Comparison of ENCODE assay signal across 17 cellular contexts in genomic region chr3:51393096-51393495, GRCh38. TPM values are rescaled to one million over a fixed set of nuclear protein-coding genes. Genes with fewer than 3 reads are reported as not detected.
DNase-seq lines count a peak whose midpoint lies in the region; ATAC-seq, FAIRE-seq and TF ChIP-seq lines count a peak whose summit lies in the region.
"Had no signal": no experiment of that assay in that cellular context is flagged by ENCODE, and none has a peak within 500 bp of the region (broad histone marks: within the 10 kb centered on the region; RNA-seq: fewer than 3 reads in every experiment).

No MANE protein-coding gene starts in this region.

- no peak for TF ChIP-seq CTCF in HepG2 (CRISPR knock-in tag; IDR thresholded peaks at IDR 0.05)
- no peak for TF ChIP-seq CTCF in right lobe of liver (IDR thresholded peaks at IDR 0.05)
- no peak for TF ChIP-seq CTCF in WTC11 (IDR thresholded peaks at IDR 0.05)
- TF ChIP-seq CTCF in hepatocyte (IDR thresholded peaks at IDR 0.05; ENCODE audit: poor library complexity): no peak
- TF ChIP-seq CTCF in heart right ventricle (IDR thresholded peaks at IDR 0.05): no peak

- no peak for TF ChIP-seq RAD21 in HepG2 (CRISPR knock-in tag; IDR thresholded peaks at IDR 0.05)

- no peaks in the 10 kb centered on the region for H3K9me2 ChIP-seq in hepatocyte (replicated peaks; ENCODE audit: insufficient read depth)

- peak overlapping the region; percentile 76 for H3K4me3 Mint-ChIP-seq in WTC11
- peak overlapping the region; percentile 82 to 86 for H3K4me3 Mint-ChIP-seq in stimulated activated naive CD8-positive, alpha-beta T cell treated with anti-CD3 and anti-CD28 coated beads, Interleukin-15, amount 100 ng/mL, for 72 hours

- peaks cover 55% of the 10 kb centered on the region for H3K4me1 ChIP-seq in HepG2 (ENCODE audit: insufficient read depth, low read length)
- H3K4me1 ChIP-seq in right lobe of liver: peaks cover 0 to 37% (median 14%) of the 10 kb centered on the region in 4 donors
- peaks cover 43% of the 10 kb centered on the region for H3K4me1 ChIP-seq in hepatocyte (ENCODE audit: insufficient read depth)
- peaks cover 26 to 86% (median 80%) of the 10 kb centered on the region in 9 donors for H3K4me1 ChIP-seq in heart right ventricle

- POLR2A ChIA-PET in HepG2 (lab: Yijun Ruan, JAX): interaction anchor here (1.0 kb wide), 1 partner anchor 8 kb away, joined by 3 read pairs; the partner anchor contains the start of gene MANF
- POLR2A ChIA-PET in WTC11 (lab: Charles Lee): interaction anchor here (0.9 kb wide), 1 partner anchor 107 kb away, joined by 4 read pairs; the partner anchor contains the start of gene DCAF1

- CTCF ChIA-PET in HepG2 (lab: Yijun Ruan, JAX; ENCODE audit: low intra/inter-chr PET ratio, low total read pairs): no interaction called here
- CTCF ChIA-PET in WTC11 (lab: Charles Lee): interaction anchor here (0.9 kb wide), 1 partner anchor 42 kb away, joined by 3 read pairs; no protein-coding TSS in a partner anchor

- no peak overlapping the region; the same call in 1 of the 2 replicates for H3K27ac Mint-ChIP-seq in WTC11
- H3K27ac Mint-ChIP-seq in stimulated activated naive CD8-positive, alpha-beta T cell treated with anti-CD3 and anti-CD28 coated beads, Interleukin-15, amount 100 ng/mL, for 72 hours: peak overlapping the region; percentile 69 to 87

- H3K9me3 Mint-ChIP-seq in WTC11: no peaks in the 10 kb centered on the region
- H3K9me3 Mint-ChIP-seq in stimulated activated naive CD8-positive, alpha-beta T cell treated with anti-CD3 and anti-CD28 coated beads, Interleukin-15, amount 100 ng/mL, for 72 hours: no peaks in the 10 kb centered on the region

- no peak for ATAC-seq in HepG2
- no peak for ATAC-seq in right lobe of liver
- ATAC-seq in WTC11: no peak
- no peak for ATAC-seq in stimulated activated naive CD8-positive, alpha-beta T cell treated with anti-CD3 and anti-CD28 coated beads, Interleukin-15, amount 100 ng/mL, for 72 hours
- no peak for ATAC-seq in heart right ventricle
- ATAC-seq: activated CD4-positive, CD25-positive, alpha-beta regulatory T cell treated with anti-CD3 and anti-CD28 coated beads, Interleukin-2, amount 50 U/mL, for 24 hours; mucosa of descending colon had no signal

- TF ChIP-seq EP300 in HepG2 (IDR thresholded peaks at IDR 0.05; ENCODE audit: low read depth in 2 of 2, low read length in 2 of 2): no peak
- no peak for TF ChIP-seq EP300 in HepG2 (CRISPR knock-in tag; IDR thresholded peaks at IDR 0.05; ENCODE audit: borderline replicate concordance)

- H3K27ac ChIP-seq in HepG2 (ENCODE audit: extremely low read length, insufficient read depth, low read length) (no peak overlapping the region), right lobe of liver (no peak overlapping the region), hepatocyte (no peak overlapping the region), heart right ventricle (no peak overlapping the region)
- H3K27ac ChIP-seq: vagina had no signal

- peaks cover 62% of the 10 kb centered on the region for H3K36me3 Mint-ChIP-seq in WTC11

- H4K20me1 ChIP-seq in HepG2 (ENCODE audit: insufficient read depth, low read length): peaks cover 20% of the 10 kb centered on the region
- peaks cover 54% of the 10 kb centered on the region for H4K20me1 ChIP-seq in hepatocyte (ENCODE audit: insufficient read depth, poor library complexity, severe bottlenecking)

- H3K9ac ChIP-seq in HepG2 (ENCODE audit: insufficient read depth, low read depth, low read length): no peak overlapping the region

- 97% methylated on average over 21 of the region's 21 CpGs for WGBS in HepG2 (ENCODE audit: low lambda C conversion rate)
- no CpG with 5 or more reads among the region's 21 CpGs for whole genome bisulfite sequencing in right lobe of liver (ENCODE audit: insufficient coverage, low coverage, low lambda C conversion rate, missing lambda C conversion rate)
- 99% methylated on average over 21 of the region's 21 CpGs for WGBS in hepatocyte (ENCODE audit: low lambda C conversion rate, missing lambda C conversion rate)
- WGBS in heart right ventricle, 2 donors: 96 to 97% methylated on average over 21 of the region's 21 CpGs

- H3K79me2 ChIP-seq in HepG2 (ENCODE audit: insufficient read depth, low read length) (peaks cover 41% of the 10 kb centered on the region), hepatocyte (peaks cover 52% of the 10 kb centered on the region)

- no peak for DNase-seq in HepG2 (ENCODE audit: low spot score)
- no peak for DNase-seq in right lobe of liver
- no peak for DNase-seq in WTC11 (ENCODE audit: low spot score)
- DNase-seq in hepatocyte (ENCODE audit: low spot score): no peak
- DNase-seq in stimulated activated naive CD8-positive, alpha-beta T cell treated with anti-CD3 and anti-CD28 coated beads, Interleukin-15, amount 100 ng/mL, for 72 hours: no peak
- DNase-seq in NCI-H2227 treated with DMSO at 0.1 percent for 48 hours (lab: John Stamatoyannopoulos, UW): no peak
- no peak for DNase-seq in stimulated activated naive CD4-positive, alpha-beta T cell treated with Interleukin-2 at 50 U/mL for 16 hours (lab: John Stamatoyannopoulos, UW)
- no peak for DNase-seq in heart right ventricle
- DNase-seq: amniotic stem cell, NCI-H226, SIG-M5 had no signal

- intact Hi-C loops in HepG2 (cut with micrococcal nuclease; ENCODE audit: unreplicated experiment) (no loop called here), right lobe of liver (cut with DNase I) (loop anchor here (10.0 kb wide), 2 partner anchors 102 to 112 kb away; partner anchors contain the start of gene DCAF1 (in 1 of the 2)), heart right ventricle (cut with DNase I) (loop anchor here in 8 of 10 donors (5.0 to 10.0 kb wide), 5 partner anchors 104 to 292 kb away; partner anchors contain the start of genes TEX264 (in 3 of the 8) and DCAF1 (in 2 of the 8))

- peak overlapping the region; percentile 74; the same call in 1 of the 2 replicates for H3K4me2 ChIP-seq in HepG2 (ENCODE audit: low read depth, low read length)
- H3K4me2 ChIP-seq in hepatocyte: peak overlapping the region; percentile 98

- in situ Hi-C loops in HepG2 (cut with HindIII; ENCODE audit: extremely low pct_ligation_motif_present, low pct_unique_long_range_greater_than_20kb): no loop called here

- peaks cover 18 to 50% of the 10 kb centered on the region in 2 experiments for H3K36me3 ChIP-seq in HepG2 (replicated peaks in 1 of 2; ENCODE audit: control insufficient read depth in 1 of 2, insufficient read depth in 2 of 2, low read length in 2 of 2)
- H3K36me3 ChIP-seq in right lobe of liver: peaks cover 0 to 45% (median 24%) of the 10 kb centered on the region in 4 donors
- H3K36me3 ChIP-seq in hepatocyte (replicated peaks; ENCODE audit: insufficient read depth, low read depth): peaks cover 3% of the 10 kb centered on the region
- peaks cover 0 to 84% (median 37%) of the 10 kb centered on the region in 9 donors for H3K36me3 ChIP-seq in heart right ventricle

- H3K27me3 ChIP-seq in HepG2 (ENCODE audit: control insufficient read depth in 1 of 2, insufficient read depth in 2 of 2, low read length in 2 of 2) (no peaks in the 10 kb centered on the region), right lobe of liver (no peaks in the 10 kb centered on the region), hepatocyte (no peaks in the 10 kb centered on the region), heart right ventricle (no peaks in the 10 kb centered on the region)
- H3K27me3 ChIP-seq: vagina had no signal

- no peak for FAIRE-seq in HepG2 (lab: Jason Lieb, UNC)
- FAIRE-seq: endometrium, GM19239, H54 had no signal

- H2AFZ ChIP-seq in HepG2 (ENCODE audit: low read length) (no peak overlapping the region), hepatocyte (no peak overlapping the region)

- no peaks in the 10 kb centered on the region for H3K27me3 Mint-ChIP-seq in WTC11 (ENCODE audit: low read depth)
- H3K27me3 Mint-ChIP-seq in stimulated activated naive CD8-positive, alpha-beta T cell treated with anti-CD3 and anti-CD28 coated beads, Interleukin-15, amount 100 ng/mL, for 72 hours: no peaks in the 10 kb centered on the region

- H3K9me3 ChIP-seq in HepG2 (ENCODE audit: low read length) (no peaks in the 10 kb centered on the region), right lobe of liver (no peaks in the 10 kb centered on the region), hepatocyte (ENCODE audit: low read depth) (no peaks in the 10 kb centered on the region), heart right ventricle (no peaks in the 10 kb centered on the region)
- H3K9me3 ChIP-seq: mucosa of descending colon, vagina had no signal

- H3K4me3 ChIP-seq in HepG2 (replicated peaks in 1 of 3; ENCODE audit: insufficient read depth in 1 of 3, low read depth in 2 of 3, low read length in 3 of 3): peak overlapping the region in 1 of 3 experiments; percentile 87; a peak in 1 of 6 replicates
- H3K4me3 ChIP-seq in right lobe of liver: no peak overlapping the region
- H3K4me3 ChIP-seq in hepatocyte: no peak overlapping the region
- H3K4me3 ChIP-seq in heart right ventricle: no peak overlapping the region
- H3K4me3 ChIP-seq: mucosa of descending colon had no signal

- H3K4me1 Mint-ChIP-seq in WTC11: peaks cover 40% of the 10 kb centered on the region
- H3K4me1 Mint-ChIP-seq in stimulated activated naive CD8-positive, alpha-beta T cell treated with anti-CD3 and anti-CD28 coated beads, Interleukin-15, amount 100 ng/mL, for 72 hours: peaks cover 76% of the 10 kb centered on the region

- TF ChIP-seq POLR2A in HepG2 (IDR thresholded peaks at IDR 0.05; ENCODE audit: insufficient read depth in 1 of 2, low read depth in 2 of 2, low read length in 2 of 2): 0 out of 4 replicates have a peak, but pooled peaks of 1 of the 2 experiments have one; percentile 5
- TF ChIP-seq POLR2A in right lobe of liver (IDR thresholded peaks at IDR 0.05): no peak

- TSS peak; percentile 41 for BruUV-seq in HepG2 (replicated peaks; lab: Mats Ljungman, UMichigan)

RNA-seq across cellular contexts. Expression of gene RBM15B, which starts 2.0 kb away (rescaled TPM):
- total RNA-seq in HepG2 (2016; rRNA removed; fragmentation: Illumina TruSeq; extraction: Trizol) (19.3 and 19.6 TPM in 2 replicates), right lobe of liver (10 to 100 TPM in 2 of 6 experiments, 1 to 10 TPM in 4; 7.1 to 14.1 (median 9.4) TPM), WTC11 (2021) (53.9 to 55.6 TPM (median 55.4 TPM) in 3 replicates), hepatocyte (28.6 and 31.0 TPM in 2 replicates), heart right ventricle (10 to 100 TPM; 11.3 to 17.1 (median 13.7) TPM)
- 4.0 and 4.1 TPM in 2 replicates for total RNA-seq in HepG2 (2016; cell fraction: cytosol; rRNA removed; fragmentation: Illumina TruSeq; extraction: Trizol; ENCODE audit: low read depth)
- total RNA-seq in HepG2 (2016; cell fraction: insoluble cytoplasmic fraction; rRNA removed; fragmentation: Illumina TruSeq; extraction: Trizol): 15.8 and 19.9 TPM in 2 replicates
- total RNA-seq in HepG2 (2016; cell fraction: membrane; rRNA removed; fragmentation: Illumina TruSeq; extraction: Trizol): 21.6 and 22.6 TPM in 2 replicates
- 15.0 and 17.5 TPM in 2 replicates for total RNA-seq in HepG2 (2016; cell fraction: nucleus; rRNA removed; fragmentation: Illumina TruSeq; extraction: Trizol)
- polyA plus RNA-seq in HepG2 (2011; rRNA removed) (8.2 and 8.5 TPM in 2 replicates), hepatocyte (30.6 and 33.3 TPM in 2 replicates), heart right ventricle (10 to 100 TPM in 1 of 2 donors, 1 to 10 TPM in 1; 3.6 to 10.4 TPM)
- 8.8 and 9.8 TPM in 2 replicates for polyA plus RNA-seq in HepG2 (2011; cell fraction: cytosol; rRNA removed)
- polyA plus RNA-seq in HepG2 (2011; cell fraction: nucleus; rRNA removed): 10.4 and 11.9 TPM in 2 replicates
- polyA plus RNA-seq in HepG2 (2012): 9.6 and 10.5 TPM in 2 replicates
- polyA plus RNA-seq in HepG2 (2016; cell fraction: cytosol; fragmentation: Illumina TruSeq; extraction: Trizol; ENCODE audit: low read depth): 3.9 and 4.1 TPM in 2 replicates
- 20.7 and 23.7 TPM in 2 replicates for polyA plus RNA-seq in HepG2 (2016; cell fraction: insoluble cytoplasmic fraction; fragmentation: Illumina TruSeq; extraction: Trizol; ENCODE audit: low read depth)
- polyA plus RNA-seq in HepG2 (2016; cell fraction: membrane; fragmentation: Illumina TruSeq; extraction: Trizol; ENCODE audit: low read depth): 17.3 and 19.5 TPM in 2 replicates
- 21.7 and 22.1 TPM in 2 replicates for polyA plus RNA-seq in HepG2 (2016; cell fraction: nucleus; fragmentation: Illumina TruSeq; extraction: Trizol; ENCODE audit: insufficient read depth, low read depth)
- 23.7 and 28.7 TPM in 2 replicates for polyA minus RNA-seq in HepG2 (2011; rRNA and poly(A)+ RNA removed; ENCODE audit: low replicate concordance)
- 9.1 and 9.2 TPM in 2 replicates for polyA minus RNA-seq in HepG2 (2011; cell fraction: cytosol; rRNA and poly(A)+ RNA removed)
- 30.8 and 31.5 TPM in 2 replicates for polyA minus RNA-seq in HepG2 (2011; cell fraction: nucleus; rRNA and poly(A)+ RNA removed)

RNA-seq across cellular contexts. Expression of gene MANF, which starts 8.0 kb away (rescaled TPM):
- total RNA-seq in HepG2 (2016; rRNA removed; fragmentation: Illumina TruSeq; extraction: Trizol) (111 and 269 TPM in 2 replicates), right lobe of liver (100 to 1,000 TPM in 2 of 6 experiments, 10 to 100 TPM in 4; 60.9 to 128 (median 81.8) TPM), WTC11 (2021) (105 to 121 TPM (median 109 TPM) in 3 replicates), hepatocyte (173 and 178 TPM in 2 replicates), heart right ventricle (10 to 100 TPM; 33.8 to 82.3 (median 45.1) TPM)
- 69.4 and 76.3 TPM in 2 replicates for total RNA-seq in HepG2 (2016; cell fraction: cytosol; rRNA removed; fragmentation: Illumina TruSeq; extraction: Trizol; ENCODE audit: low read depth)
- total RNA-seq in HepG2 (2016; cell fraction: insoluble cytoplasmic fraction; rRNA removed; fragmentation: Illumina TruSeq; extraction: Trizol): 107 and 262 TPM in 2 replicates
- total RNA-seq in HepG2 (2016; cell fraction: membrane; rRNA removed; fragmentation: Illumina TruSeq; extraction: Trizol): 72.9 and 73.6 TPM in 2 replicates
- 161 and 173 TPM in 2 replicates for total RNA-seq in HepG2 (2016; cell fraction: nucleus; rRNA removed; fragmentation: Illumina TruSeq; extraction: Trizol)
- polyA plus RNA-seq in HepG2 (2011; rRNA removed) (47.6 and 55.4 TPM in 2 replicates), hepatocyte (224 and 225 TPM in 2 replicates), heart right ventricle (100 to 1,000 TPM in 1 of 2 donors, 10 to 100 TPM in 1; 19.1 to 150 TPM)
- polyA plus RNA-seq in HepG2 (2011; cell fraction: cytosol; rRNA removed): 45.7 and 62.4 TPM in 2 replicates
- 15.5 and 21.5 TPM in 2 replicates for polyA plus RNA-seq in HepG2 (2011; cell fraction: nucleus; rRNA removed)
- 75.8 and 112 TPM in 2 replicates for polyA plus RNA-seq in HepG2 (2012)
- polyA plus RNA-seq in HepG2 (2016; cell fraction: cytosol; fragmentation: Illumina TruSeq; extraction: Trizol; ENCODE audit: low read depth): 49.9 and 54.5 TPM in 2 replicates
- polyA plus RNA-seq in HepG2 (2016; cell fraction: insoluble cytoplasmic fraction; fragmentation: Illumina TruSeq; extraction: Trizol; ENCODE audit: low read depth): 114 and 115 TPM in 2 replicates
- 56.5 and 56.9 TPM in 2 replicates for polyA plus RNA-seq in HepG2 (2016; cell fraction: membrane; fragmentation: Illumina TruSeq; extraction: Trizol; ENCODE audit: low read depth)
- 280 and 295 TPM in 2 replicates for polyA plus RNA-seq in HepG2 (2016; cell fraction: nucleus; fragmentation: Illumina TruSeq; extraction: Trizol; ENCODE audit: insufficient read depth, low read depth)
- polyA minus RNA-seq in HepG2 (2011; rRNA and poly(A)+ RNA removed; ENCODE audit: low replicate concordance): 5.1 and 7.1 TPM in 2 replicates
- 15.4 and 17.7 TPM in 2 replicates for polyA minus RNA-seq in HepG2 (2011; cell fraction: cytosol; rRNA and poly(A)+ RNA removed)
- 16.2 and 19.4 TPM in 2 replicates for polyA minus RNA-seq in HepG2 (2011; cell fraction: nucleus; rRNA and poly(A)+ RNA removed)
